8 cellular contexts compared by ENCODE assay signal in the genomic region with DNA sequence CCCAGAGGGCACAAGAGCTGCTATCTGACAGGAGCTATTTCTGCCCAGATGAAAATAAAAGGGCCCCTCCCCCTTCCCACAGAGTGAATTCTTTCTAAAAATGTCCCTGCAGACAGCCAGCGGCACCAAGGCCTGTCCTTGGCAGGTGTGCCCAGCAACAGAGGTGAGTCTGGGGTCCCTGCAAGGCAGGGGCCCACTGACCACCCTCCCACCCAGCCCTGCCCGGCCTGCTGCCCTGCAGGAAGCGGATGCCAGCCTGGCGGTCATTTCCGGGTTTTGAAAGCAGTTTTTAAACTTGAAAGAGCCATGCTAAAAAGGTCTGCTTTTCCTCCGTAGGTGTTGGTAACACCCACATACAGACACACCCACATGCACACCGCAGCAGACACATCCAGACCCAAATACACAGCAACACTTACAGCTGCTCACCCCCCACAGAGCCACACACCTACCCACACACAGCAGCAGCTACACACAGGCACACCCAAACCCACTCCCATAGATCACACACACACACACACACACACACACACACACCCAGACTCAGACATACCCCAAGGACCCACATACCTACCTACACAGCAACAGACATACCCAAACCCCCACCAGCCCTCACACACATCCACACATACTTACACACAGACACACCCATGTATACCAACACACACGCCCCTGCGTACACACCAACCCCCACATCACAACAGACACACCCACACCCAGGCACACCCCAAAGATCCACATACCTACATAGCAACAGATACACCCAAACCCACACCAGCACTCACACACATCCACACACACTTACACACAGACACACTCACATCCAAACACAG. TPM values are rescaled to one million over a fixed set of nuclear protein-coding genes. Genes with fewer than 3 reads are reported as not detected.
A peak's percentile ranks its signal among the peaks of the same experiment; 100 is the strongest.
DNase-seq lines count a peak whose midpoint lies in the region; ATAC-seq and TF ChIP-seq lines count a peak whose summit lies in the region.

No MANE protein-coding gene starts in this region.

- peak overlapping the region; percentile 84 to 92 for H3K4me3 ChIP-seq in CD4-positive, alpha-beta memory T cell (ENCODE audit: low read length in 2 of 2)
- H3K4me3 ChIP-seq in neural progenitor cell (peak overlapping the region; percentile 23), upper lobe of right lung (peak overlapping the region; percentile 82)

- DNase-seq in CD4-positive, alpha-beta memory T cell = peak; percentile 87 to 95 (median 92)
- DNase-seq in NCI-H510A treated with DMSO at 0.1 percent for 48 hours (lab: John Stamatoyannopoulos, UW) (peak; percentile 32), activated T-cell treated with anti-CD3 and anti-CD28 coated beads for 24 hours (ENCODE audit: low read depth) (peak; percentile 44), neural progenitor cell (ENCODE audit: low spot score) (no peak), upper lobe of right lung (peak; percentile 84)

- H3K4me3 Mint-ChIP-seq in CD4-positive, alpha-beta memory T cell = peak overlapping the region; percentile 80 to 98 (median 96)
- peak overlapping the region; percentile 73 for H3K4me3 Mint-ChIP-seq in neural progenitor cell

- peaks cover 28% of the 10 kb centered on the region for H4K20me1 ChIP-seq in neural progenitor cell (ENCODE audit: low read depth)

- TF ChIP-seq CTCF in neural progenitor cell (IDR thresholded peaks at IDR 0.05) = no peak
- TF ChIP-seq CTCF in upper lobe of right lung (IDR thresholded peaks at IDR 0.05) = no peak

- peaks cover 60% of the 10 kb centered on the region for H3K4me1 ChIP-seq in CD4-positive, alpha-beta memory T cell (ENCODE audit: insufficient read depth, low read length)
- peaks cover 79% of the 10 kb centered on the region for H3K4me1 ChIP-seq in neural progenitor cell
- peaks cover 52% of the 10 kb centered on the region for H3K4me1 ChIP-seq in upper lobe of right lung

- no peaks in the 10 kb centered on the region for H3K9me3 ChIP-seq in CD4-positive, alpha-beta memory T cell (ENCODE audit: control insufficient read depth in 1 of 2, low read length in 2 of 2)
- no peaks in the 10 kb centered on the region for H3K9me3 ChIP-seq in neural progenitor cell (ENCODE audit: low read depth)
- H3K9me3 ChIP-seq in upper lobe of right lung = no peaks in the 10 kb centered on the region

- peak overlapping the region; percentile 90 for H3K27ac ChIP-seq in CD4-positive, alpha-beta memory T cell (ENCODE audit: low read depth, low read length)
- H3K27ac ChIP-seq in neural progenitor cell (peak overlapping the region; percentile 74), upper lobe of right lung (peak overlapping the region; percentile 98)

- intact Hi-C loops in CD4-positive, alpha-beta memory T cell (cut with micrococcal nuclease) = loop anchor here (1.0 kb wide), 5 partner anchors 23 to 87 kb away; no protein-coding TSS in a partner anchor
- intact Hi-C loops in upper lobe of right lung (cut with DNase I) = loop anchor here (10.0 kb wide), 1 partner anchor 54 kb away; no protein-coding TSS in a partner anchor

- H3K27ac Mint-ChIP-seq in CD4-positive, alpha-beta memory T cell = peak overlapping the region; percentile 93 to 100 (median 98)
- H3K27ac Mint-ChIP-seq in neural progenitor cell = peak overlapping the region; percentile 95

- no peak overlapping the region for H2AFZ ChIP-seq in neural progenitor cell (replicated peaks)

- POLR2A ChIA-PET in CD4-positive, alpha-beta memory T cell (lab: Charles Lee; ENCODE audit: partially characterized antibody) = interaction anchor here (0.5 to 46.5 kb wide), 8 partner anchors 2 to 1113 kb away, joined by 3 to 6960 read pairs (median 38); a partner anchor contains a TSS

- peaks cover 0 to 24% (median 0%) of the 10 kb centered on the region in 8 donors for H3K9me3 Mint-ChIP-seq in CD4-positive, alpha-beta memory T cell
- H3K9me3 Mint-ChIP-seq in neural progenitor cell = no peaks in the 10 kb centered on the region

- peaks cover 95% of the 10 kb centered on the region for H3F3A ChIP-seq in neural progenitor cell (ENCODE audit: low read depth)

- ATAC-seq in GM21529 (IDR thresholded peaks at IDR 0.05; ENCODE audit: unreplicated experiment) = peak; percentile 26
- ATAC-seq in esophagus mucosa = peak; percentile 72
- ATAC-seq in upper lobe of right lung = peak; percentile 44
- ATAC-seq in GM18858 (IDR thresholded peaks at IDR 0.05; ENCODE audit: unreplicated experiment) = no peak

- CTCF ChIA-PET in CD4-positive, alpha-beta memory T cell (lab: Charles Lee; ENCODE audit: partially characterized antibody) = interaction anchor here (0.8 to 14.9 kb wide), 14 partner anchors 8 to 87 kb away, joined by 3 to 319 read pairs (median 4); a partner anchor contains a TSS

- H3K27me3 Mint-ChIP-seq in CD4-positive, alpha-beta memory T cell = peaks cover 0 to 5% of the 10 kb centered on the region in 2 donors
- peaks cover 4% of the 10 kb centered on the region for H3K27me3 Mint-ChIP-seq in neural progenitor cell (ENCODE audit: insufficient read depth, low read depth)

- no peak overlapping the region for H3K9ac ChIP-seq in neural progenitor cell

- H3K4me2 ChIP-seq in neural progenitor cell = peak overlapping the region; percentile 87

- H3K36me3 ChIP-seq in CD4-positive, alpha-beta memory T cell (ENCODE audit: insufficient read depth, low read length) = peaks cover 14% of the 10 kb centered on the region
- H3K36me3 ChIP-seq in neural progenitor cell (no peaks in the 10 kb centered on the region), upper lobe of right lung (peaks cover 24% of the 10 kb centered on the region)

- H3K27me3 ChIP-seq in CD4-positive, alpha-beta memory T cell (ENCODE audit: insufficient read depth, low read length) = no peaks in the 10 kb centered on the region
- H3K27me3 ChIP-seq in neural progenitor cell = no peaks in the 10 kb centered on the region
- no peaks in the 10 kb centered on the region for H3K27me3 ChIP-seq in upper lobe of right lung

- H3K4me1 Mint-ChIP-seq in CD4-positive, alpha-beta memory T cell = peaks cover 31 to 62% (median 40%) of the 10 kb centered on the region in 4 donors
- H3K4me1 Mint-ChIP-seq in neural progenitor cell = peaks cover 65% of the 10 kb centered on the region

- H3K79me2 ChIP-seq in neural progenitor cell (ENCODE audit: low read depth) = peaks cover 22% of the 10 kb centered on the region

- H3K36me3 Mint-ChIP-seq in CD4-positive, alpha-beta memory T cell = peaks cover 32 to 46% of the 10 kb centered on the region in 2 donors
- peaks cover 6% of the 10 kb centered on the region for H3K36me3 Mint-ChIP-seq in neural progenitor cell

RNA-seq across cellular contexts. Expression of a gene that starts 7.6 kb away (rescaled TPM):
- 100 to 1,000 TPM; 456 to 464 TPM for total RNA-seq in CD4-positive, alpha-beta memory T cell
- polyA plus RNA-seq in CD4-positive, alpha-beta memory T cell = 100 to 1,000 TPM; 271 to 523 TPM
- total RNA-seq in esophagus mucosa (71.0 TPM), neural progenitor cell (ENCODE audit: low replicate concordance) (13.8 and 15.1 TPM in 2 replicates), upper lobe of right lung (139 TPM)

Comparison
In these comparisons a context has a peak if more than half of its experiments do, and no peak if none do; other contexts are left out.
1. H3K4me3 ChIP-seq: peak in every context shown above with its lines; median percentile 88 in CD4-positive, alpha-beta memory T cell; 82 in upper lobe of right lung; 23 in neural progenitor cell.